ENCODE assay signal across 24 cellular contexts in genomic region chr3:107729686-107730085, GRCh38.
"Had no signal": no experiment of that assay in that cellular context is flagged by ENCODE, and none has a peak within 500 bp of the region (broad histone marks: within the 10 kb centered on the region; RNA-seq: fewer than 3 reads in every experiment).

No MANE protein-coding gene starts in this region.

- ATAC-seq: activated CD8-positive, alpha-beta T cell treated with anti-CD3 and anti-CD28 coated beads for 36 hours; activated T-cell treated with anti-CD3 and anti-CD28 coated beads, Interleukin-2, amount 50 U/mL, for 72 hours; esophagus mucosa; gastrocnemius medialis; heart right ventricle had no signal

- H3K4me3 ChIP-seq: coronary artery, dorsolateral prefrontal cortex, gastrocnemius medialis, heart right ventricle, hepatocyte had no signal

- H3K4me2 ChIP-seq: hepatocyte had no signal

- H3K9me3 Mint-ChIP-seq: activated CD8-positive, alpha-beta T cell treated with anti-CD3 and anti-CD28 coated beads for 36 hours; activated naive CD4-positive, alpha-beta T cell treated with anti-CD3 and anti-CD28 coated beads for 36 hours; activated T-cell treated with anti-CD3 and anti-CD28 coated beads, Interleukin-2, amount 50 U/mL, for 72 hours; central memory CD8-positive, alpha-beta T cell; dendritic cell treated with granulocyte-macrophage colony-stimulating factor and Interleukin-4, amounts not matched to agents 40 ng/mL and 50 ng/mL, for 4 days; endodermal cell had no signal

- DNase-seq: activated CD4-positive, alpha-beta T cell treated with anti-CD3 and anti-CD28 coated beads for 48 hours; activated CD4-positive, alpha-beta T cell treated with anti-CD3 and anti-CD28 coated beads, Interleukin-2, amount 50 U/mL, for 1 hour; activated CD4-positive, alpha-beta T cell treated with anti-CD3 and anti-CD28 coated beads, Interleukin-2, amount 50 U/mL, for 48 hours; activated CD4-positive, CD25-positive, alpha-beta regulatory T cell; activated CD8-positive, alpha-beta memory T cell treated with anti-CD3 and anti-CD28 coated beads for 24 hours; activated CD8-positive, alpha-beta T cell treated with anti-CD3 and anti-CD28 coated beads for 36 hours; activated effector memory CD4-positive, alpha-beta T cell treated with Interleukin-2 at 50 U/mL for 16 hours; activated naive CD4-positive, alpha-beta T cell treated with anti-CD3 and anti-CD28 coated beads for 36 hours; activated T-cell treated with anti-CD3 and anti-CD28 coated beads, Interleukin-2, amount 50 U/mL, for 72 hours; anterior cingulate cortex; brain microvascular endothelial cell; dorsolateral prefrontal cortex; effector memory CD4-positive, alpha-beta T cell; endodermal cell; foreskin fibroblast; gastrocnemius medialis; heart right ventricle; T-helper 2 cell had no signal

- H3K27ac Mint-ChIP-seq: activated CD8-positive, alpha-beta T cell treated with anti-CD3 and anti-CD28 coated beads for 36 hours; activated naive CD4-positive, alpha-beta T cell treated with anti-CD3 and anti-CD28 coated beads for 36 hours; activated naive CD8-positive, alpha-beta T cell; activated T-cell treated with anti-CD3 and anti-CD28 coated beads, Interleukin-2, amount 50 U/mL, for 72 hours; dendritic cell treated with granulocyte-macrophage colony-stimulating factor and Interleukin-4, amounts not matched to agents 40 ng/mL and 50 ng/mL, for 4 days; endodermal cell had no signal

- H2AFZ ChIP-seq: hepatocyte had no signal

- H3K79me2 ChIP-seq: hepatocyte had no signal

- H3K27me3 Mint-ChIP-seq: activated CD8-positive, alpha-beta T cell treated with anti-CD3 and anti-CD28 coated beads for 36 hours; activated naive CD8-positive, alpha-beta T cell; central memory CD8-positive, alpha-beta T cell; dendritic cell treated with granulocyte-macrophage colony-stimulating factor and Interleukin-4, amounts not matched to agents 40 ng/mL and 50 ng/mL, for 4 days had no signal

- H3K27ac ChIP-seq: brain microvascular endothelial cell, coronary artery, gastrocnemius medialis, heart right ventricle, hepatocyte had no signal

- H3K36me3 ChIP-seq: gastrocnemius medialis had no signal

- H3K27me3 ChIP-seq: brain microvascular endothelial cell, dorsolateral prefrontal cortex, gastrocnemius medialis, heart right ventricle, hepatocyte had no signal

- H3K4me1 ChIP-seq: heart right ventricle had no signal

- H3K9me3 ChIP-seq: gastrocnemius medialis, heart right ventricle had no signal

- H3K4me3 Mint-ChIP-seq: activated CD8-positive, alpha-beta T cell treated with anti-CD3 and anti-CD28 coated beads for 36 hours; activated naive CD4-positive, alpha-beta T cell treated with anti-CD3 and anti-CD28 coated beads for 36 hours; activated naive CD8-positive, alpha-beta T cell; activated T-cell treated with anti-CD3 and anti-CD28 coated beads, Interleukin-2, amount 50 U/mL, for 72 hours; central memory CD8-positive, alpha-beta T cell; dendritic cell treated with granulocyte-macrophage colony-stimulating factor and Interleukin-4, amounts not matched to agents 40 ng/mL and 50 ng/mL, for 4 days; endodermal cell had no signal
